18 cellular contexts compared by ENCODE assay signal in genomic region chr5:178545941-178546674, GRCh38. TPM values are rescaled to one million over a fixed set of nuclear protein-coding genes. Genes with fewer than 3 reads are reported as not detected.
A peak's percentile ranks its signal among the peaks of the same experiment; 100 is the strongest.
DNase-seq lines count a peak whose midpoint lies in the region; ATAC-seq and TF ChIP-seq lines count a peak whose summit lies in the region.
"Had no signal": no experiment of that assay in that cellular context is flagged by ENCODE, and none has a peak within 500 bp of the region (broad histone marks: within the 10 kb centered on the region; RNA-seq: fewer than 3 reads in every experiment).

No MANE protein-coding gene starts in this region.

- H2BK12ac ChIP-seq in H9 (ENCODE audit: insufficient read length, low read depth, low read length) = no peak overlapping the region

- no peak overlapping the region for H2BK5ac ChIP-seq in H9 (ENCODE audit: insufficient read length, low read length)

- DNase-seq in H9 = no peak
- DNase-seq in NT2/D1 (ENCODE audit: low read depth, low spot score) = no peak
- DNase-seq in right cardiac atrium = no peak
- DNase-seq in posterior vena cava (ENCODE audit: low spot score) = peak; percentile 64
- no peak for DNase-seq in esophagus squamous epithelium (lab: John Stamatoyannopoulos, UW)
- DNase-seq in uterus = no peak
- DNase-seq: ACHN, AML-193, COR-L47, DMS153, EL, NCI-H1417, NCI-H1930, NCI-H2171, NCI-H446, NCI-H69 had no signal

- no peak overlapping the region for H3K4me2 ChIP-seq in H9 (ENCODE audit: insufficient read depth, insufficient read length, low read length)

- TF ChIP-seq POLR2A in esophagus squamous epithelium (IDR thresholded peaks at IDR 0.05) (no peak), uterus (IDR thresholded peaks at IDR 0.05) (no peak)

- no peaks in the 10 kb centered on the region for H3K79me1 ChIP-seq in H9 (ENCODE audit: insufficient read depth, low read depth, low read length, poor library complexity, severe bottlenecking)

- no peak overlapping the region; a peak in 1 of 5 replicates for H3K4me3 Mint-ChIP-seq in H9

- H3K14ac ChIP-seq in H9 (ENCODE audit: insufficient read depth, low read length) = peak overlapping the region; percentile 80

- H3K9me3 Mint-ChIP-seq in H9 = no peaks in the 10 kb centered on the region

- no peak overlapping the region for H3K23ac ChIP-seq in H9 (ENCODE audit: insufficient read length, low read depth, low read length)

- H3K27me3 Mint-ChIP-seq in H9 (ENCODE audit: low read depth) = no peaks in the 10 kb centered on the region

- peaks cover 3% of the 10 kb centered on the region; the same call in 1 of the 2 replicates for H3K79me2 ChIP-seq in H9 (ENCODE audit: insufficient read depth, low read length)

- peaks cover 27 to 33% of the 10 kb centered on the region in 2 experiments for H3K4me1 Mint-ChIP-seq in H9

- H3K4ac ChIP-seq in H9 (ENCODE audit: low read depth, low read length) = no peak overlapping the region

- no peak for TF ChIP-seq CTCF in H9 (conservative IDR thresholded peaks at IDR 0.05)
- TF ChIP-seq CTCF in esophagus squamous epithelium (IDR thresholded peaks at IDR 0.05) = no peak
- no peak for TF ChIP-seq CTCF in uterus (IDR thresholded peaks at IDR 0.05)

- H3K4me3 ChIP-seq in NT2/D1 (ENCODE audit: insufficient read length, low read depth) (no peak overlapping the region), right cardiac atrium (ENCODE audit: low read length) (no peak overlapping the region), esophagus squamous epithelium (no peak overlapping the region), uterus (no peak overlapping the region)
- H3K4me3 ChIP-seq: HAP-1 had no signal

- H3K9ac ChIP-seq in H9 (ENCODE audit: extremely low read depth, insufficient read length, low read length) = no peak overlapping the region
- H3K9ac ChIP-seq in NT2/D1 (ENCODE audit: insufficient read length, low read depth) = peak overlapping the region; percentile 44

- intact Hi-C loops in right cardiac atrium (cut with DNase I) = loop anchor here in 3 of 4 donors (5.0 to 10.0 kb wide), 3 partner anchors 71 to 84 kb away; no protein-coding TSS in a partner anchor
- intact Hi-C loops in posterior vena cava (cut with DNase I) = no loop called here
- intact Hi-C loops in esophagus squamous epithelium (cut with DNase I) = no loop called here
- intact Hi-C loops in uterus (cut with DNase I; ENCODE audit: low total_unique reads) = no loop called here

- H2BK15ac ChIP-seq in H9 (ENCODE audit: low read depth, low read length) = no peak overlapping the region

- no peaks in the 10 kb centered on the region for H4K20me1 ChIP-seq in H9 (ENCODE audit: control insufficient read depth, insufficient read depth, insufficient read length)

- H3T11ph ChIP-seq in H9 (ENCODE audit: low read length) = no peak overlapping the region

- no peaks in the 10 kb centered on the region; the same call in 1 of the 2 replicates for H3K4me1 ChIP-seq in H9 (ENCODE audit: insufficient read depth, low read length)
- H3K4me1 ChIP-seq in NT2/D1 (ENCODE audit: insufficient read depth, insufficient read length) = peaks cover 6% of the 10 kb centered on the region
- no peaks in the 10 kb centered on the region for H3K4me1 ChIP-seq in right cardiac atrium (ENCODE audit: control insufficient read depth, insufficient read depth, low read length)
- H3K4me1 ChIP-seq in esophagus squamous epithelium = peaks cover 0 to 6% (median 0%) of the 10 kb centered on the region in 3 donors
- no peaks in the 10 kb centered on the region for H3K4me1 ChIP-seq in uterus
- H3K4me1 ChIP-seq: HAP-1 had no signal

- H3K36me3 Mint-ChIP-seq in H9 (ENCODE audit: insufficient read depth in 1 of 3, low read depth in 3 of 3) = no peaks in the 10 kb centered on the region

- peak in 1 of 2 donors; percentile 2 for ATAC-seq in right cardiac atrium
- ATAC-seq in GM19023 (IDR thresholded peaks at IDR 0.05; ENCODE audit: unreplicated experiment) = no peak

- H3K27ac Mint-ChIP-seq in H9 = peak overlapping the region in 2 of 3 experiments; percentile 24 to 94; a peak in 5 of 7 replicates

- no peak overlapping the region for H4K5ac ChIP-seq in H9 (ENCODE audit: insufficient read length, low read depth, low read length)

- no peak overlapping the region for H4K91ac ChIP-seq in H9 (ENCODE audit: insufficient read length, low read depth, low read length)

- no peak overlapping the region for H2AK5ac ChIP-seq in H9 (ENCODE audit: insufficient read length, low read length)

- WGBS in H9 (ENCODE audit: extremely low coverage, insufficient read length, low lambda C conversion rate) = no CpG with 5 or more reads among the region's 16 CpGs
- 85% methylated on average over 16 of the region's 16 CpGs for WGBS in right cardiac atrium
- whole genome bisulfite sequencing in esophagus squamous epithelium, 2 donors = 88 to 94% methylated on average over 6 to 8 of the region's 16 CpGs

- no peak overlapping the region for H2BK120ac ChIP-seq in H9 (ENCODE audit: low read depth, low read length, poor library complexity, severe bottlenecking)

- H3K9me3 ChIP-seq in H9 (ENCODE audit: control insufficient read depth, low read depth, low read length) = no peaks in the 10 kb centered on the region
- H3K9me3 ChIP-seq in NT2/D1 (ENCODE audit: insufficient read depth, low read length) = no peaks in the 10 kb centered on the region
- H3K9me3 ChIP-seq in right cardiac atrium (ENCODE audit: control insufficient read depth, low read length) = no peaks in the 10 kb centered on the region
- no peaks in the 10 kb centered on the region for H3K9me3 ChIP-seq in esophagus squamous epithelium
- no peaks in the 10 kb centered on the region for H3K9me3 ChIP-seq in uterus
- H3K9me3 ChIP-seq: HAP-1 had no signal

- H3K23me2 ChIP-seq in H9 (ENCODE audit: insufficient read length, low read depth, low read length, poor library complexity, severe bottlenecking) = no peaks in the 10 kb centered on the region

- H2AFZ ChIP-seq in H9 (ENCODE audit: low read length) = no peak overlapping the region

- H3K27me3 ChIP-seq in H9 (ENCODE audit: insufficient read depth, low read length) (no peaks in the 10 kb centered on the region), NT2/D1 (ENCODE audit: insufficient read depth, insufficient read length) (no peaks in the 10 kb centered on the region), right cardiac atrium (ENCODE audit: control insufficient read depth, insufficient read depth) (no peaks in the 10 kb centered on the region), esophagus squamous epithelium (peaks cover 0 to 19% (median 0%) of the 10 kb centered on the region in 4 donors), uterus (no peaks in the 10 kb centered on the region)

- no peak overlapping the region for H3K18ac ChIP-seq in H9 (ENCODE audit: insufficient read length, low read depth, low read length)

- H3K36me3 ChIP-seq in NT2/D1 (ENCODE audit: insufficient read depth, insufficient read length, low read length) = no peaks in the 10 kb centered on the region
- no peaks in the 10 kb centered on the region for H3K36me3 ChIP-seq in esophagus squamous epithelium
- H3K36me3 ChIP-seq in uterus = no peaks in the 10 kb centered on the region
- H3K36me3 ChIP-seq: HAP-1 had no signal

- no peak overlapping the region for H2BK20ac ChIP-seq in H9 (ENCODE audit: low read depth, low read length, poor library complexity, severe bottlenecking)

- H3K56ac ChIP-seq in H9 (ENCODE audit: insufficient read length, low read depth, low read length) = no peak overlapping the region

- H3K27ac ChIP-seq in H9 (ENCODE audit: insufficient read length, low read depth, low read length) = no peak overlapping the region
- H3K27ac ChIP-seq in right cardiac atrium (ENCODE audit: low read length) = peak overlapping the region; percentile 77
- no peak overlapping the region for H3K27ac ChIP-seq in esophagus squamous epithelium
- H3K27ac ChIP-seq in uterus = no peak overlapping the region

- H4K8ac ChIP-seq in H9 (replicated peaks; ENCODE audit: insufficient read length, low read depth, low read length) = peak overlapping the region; percentile 13

RNA-seq across cellular contexts. Expression of gene COL23A1, which starts 44.1 kb away (rescaled TPM):
- total RNA-seq in H9 (2021) (2.5 and 2.6 TPM in 2 replicates), right cardiac atrium (10 to 100 TPM in 2 of 4 donors, 1 to 10 TPM in 2; 5.5 to 13.6 (median 8.8) TPM), posterior vena cava (1 to 10 TPM; 2.0 to 3.0 TPM), esophagus squamous epithelium (1 to 10 TPM in 1 of 4 donors, under 1 TPM in 2, not detected in 1; 0.41 to 1.5 (median 0.44) TPM), uterus (1 to 10 TPM in 2 of 4 donors, under 1 TPM in 1, not detected in 1; 0.85 to 7.6 (median 2.0) TPM)
- polyA plus RNA-seq in right cardiac atrium = 2.5 TPM

Comparison
In these comparisons a context has a peak if more than half of its experiments do, and no peak if none do; other contexts are left out.
1. intact Hi-C loops: an anchor here in right cardiac atrium (5.0 to 10.0 kb wide); none called in posterior vena cava, esophagus squamous epithelium and uterus.